In genomic region chr2:127911737-127912136, GRCh38 we compare ENCODE assay signal across 28 cellular contexts.
"Had no signal": no experiment of that assay in that cellular context is flagged by ENCODE, and none has a peak within 500 bp of the region (broad histone marks: within the 10 kb centered on the region; RNA-seq: fewer than 3 reads in every experiment).

No MANE protein-coding gene starts in this region.

- H3K4me2 ChIP-seq: hepatocyte had no signal

- H3K4me1 ChIP-seq: esophagus muscularis mucosa, esophagus squamous epithelium, foreskin keratinocyte, gastrocnemius medialis, gastroesophageal sphincter, heart left ventricle, heart right ventricle had no signal

- H3K27me3 ChIP-seq: dorsolateral prefrontal cortex, esophagus muscularis mucosa, foreskin keratinocyte, heart left ventricle, hepatocyte had no signal

- H2AFZ ChIP-seq: hepatocyte had no signal

- H3K27ac Mint-ChIP-seq: dendritic cell treated with granulocyte-macrophage colony-stimulating factor and Interleukin-4, amounts not matched to agents 40 ng/mL and 50 ng/mL, for 4 days; effector memory CD8-positive, alpha-beta T cell; endodermal cell had no signal

- H3K79me2 ChIP-seq: hepatocyte had no signal

- FAIRE-seq: endometrium, endothelial cell of umbilical vein, frontal cortex had no signal

- H3K4me3 ChIP-seq: coronary artery, dorsolateral prefrontal cortex, esophagus muscularis mucosa, esophagus squamous epithelium, gastrocnemius medialis, gastroesophageal sphincter, heart left ventricle, heart right ventricle, hepatocyte had no signal

- H3K4me1 Mint-ChIP-seq: endodermal cell had no signal

- H3K36me3 ChIP-seq: esophagus muscularis mucosa, esophagus squamous epithelium, gastrocnemius medialis, gastroesophageal sphincter, heart left ventricle, heart right ventricle had no signal

- H3K27ac ChIP-seq: coronary artery, dorsolateral prefrontal cortex, epithelial cell of prostate, esophagus muscularis mucosa, esophagus squamous epithelium, foreskin keratinocyte, gastrocnemius medialis, gastroesophageal sphincter, heart left ventricle, heart right ventricle, hepatocyte had no signal

- DNase-seq: cortex of kidney; dermis blood vessel endothelial cell; dorsolateral prefrontal cortex; effector CD4-positive, alpha-beta T cell; effector CD8-positive, alpha-beta T cell; effector memory CD4-positive, alpha-beta T cell; effector memory CD8-positive, alpha-beta T cell; endodermal cell; erythroblast; esophagus squamous epithelium; foreskin fibroblast; foreskin keratinocyte; foreskin melanocyte; gastrocnemius medialis; glutamatergic neuron; heart left ventricle; heart right ventricle; hippocampal formation had no signal

- H3K9me3 Mint-ChIP-seq: dendritic cell treated with granulocyte-macrophage colony-stimulating factor and Interleukin-4, amounts not matched to agents 40 ng/mL and 50 ng/mL, for 4 days; effector memory CD8-positive, alpha-beta T cell had no signal

- H3K4me3 Mint-ChIP-seq: dendritic cell treated with granulocyte-macrophage colony-stimulating factor and Interleukin-4, amounts not matched to agents 40 ng/mL and 50 ng/mL, for 4 days; effector memory CD8-positive, alpha-beta T cell; endodermal cell had no signal

- ATAC-seq: effector memory CD8-positive, alpha-beta T cell; esophagus mucosa; foreskin keratinocyte; gastrocnemius medialis; gastroesophageal sphincter; heart left ventricle; heart right ventricle had no signal

- H3K9me3 ChIP-seq: esophagus muscularis mucosa, esophagus squamous epithelium, gastrocnemius medialis, gastroesophageal sphincter had no signal
